Comparison of ENCODE assay signal across 14 cellular contexts in genomic region chr12:16037533-16037932, GRCh38.
DNase-seq lines count a peak whose midpoint lies in the region; ATAC-seq and TF ChIP-seq lines count a peak whose summit lies in the region.
"Had no signal": no experiment of that assay in that cellular context is flagged by ENCODE, and none has a peak within 500 bp of the region (broad histone marks: within the 10 kb centered on the region; RNA-seq: fewer than 3 reads in every experiment).

No MANE protein-coding gene starts in this region.

- H3K27ac Mint-ChIP-seq in activated naive CD4-positive, alpha-beta T cell treated with anti-CD3 and anti-CD28 coated beads, Interleukin-2, amount 50 U/mL, for 72 hours, result no peak overlapping the region
- H3K27ac Mint-ChIP-seq: CD14-positive monocyte had no signal

- H3K4me3 ChIP-seq in mucosa of descending colon (no peak overlapping the region), tibial nerve (no peak overlapping the region)
- H3K4me3 ChIP-seq: A549 had no signal

- H3K9me3 Mint-ChIP-seq in activated naive CD4-positive, alpha-beta T cell treated with anti-CD3 and anti-CD28 coated beads, Interleukin-2, amount 50 U/mL, for 72 hours, result no peaks in the 10 kb centered on the region

- H3K4me1 ChIP-seq in mucosa of descending colon (ENCODE audit: low read depth) (no peaks in the 10 kb centered on the region), tibial nerve (no peaks in the 10 kb centered on the region)
- H3K4me1 ChIP-seq: A549 had no signal

- DNase-seq in NCI-H2029 treated with DMSO at 0.1 percent for 48 hours (lab: John Stamatoyannopoulos, UW) (peak; percentile 17), NCI-H2029 (lab: John Stamatoyannopoulos, UW) (no peak), DMS53 (lab: John Stamatoyannopoulos, UW) (peak; percentile 70), NCI-H748 treated with DMSO at 0.1 percent for 48 hours (lab: John Stamatoyannopoulos, UW) (peak; percentile 74), mucosa of descending colon (no peak), tibial nerve (ENCODE audit: low spot score in 2 of 2) (no peak)
- DNase-seq in activated naive CD4-positive, alpha-beta T cell treated with anti-CD3 and anti-CD28 coated beads, Interleukin-2, amount 50 U/mL, for 72 hours (ENCODE audit: low spot score in 2 of 2), result no peak
- DNase-seq: Calu3, KG1, NCI-H1092 treated with DMSO at 0.1 percent for 48 hours, T-helper 1 cell had no signal

- WGBS in tibial nerve, 2 donors, result 87 to 88% methylated on average over 6 of the region's 6 CpGs

- ATAC-seq in mucosa of descending colon, result peak; percentile 25
- no peak for ATAC-seq in activated naive CD4-positive, alpha-beta T cell treated with anti-CD3 and anti-CD28 coated beads, Interleukin-2, amount 50 U/mL, for 72 hours
- no peak for ATAC-seq in HG03280 (IDR thresholded peaks at IDR 0.05; ENCODE audit: unreplicated experiment)
- ATAC-seq: A549 had no signal

- no peak for TF ChIP-seq CTCF in mucosa of descending colon (IDR thresholded peaks at IDR 0.05)
- TF ChIP-seq CTCF in tibial nerve (IDR thresholded peaks at IDR 0.05), result no peak

- no peak overlapping the region for H3K27ac ChIP-seq in tibial nerve
- H3K27ac ChIP-seq: A549 had no signal

- TF ChIP-seq EP300 in tibial nerve (IDR thresholded peaks at IDR 0.05), result no peak

- peaks cover 5 to 6% of the 10 kb centered on the region in 2 donors for H3K36me3 Mint-ChIP-seq in activated naive CD4-positive, alpha-beta T cell treated with anti-CD3 and anti-CD28 coated beads, Interleukin-2, amount 50 U/mL, for 72 hours

- H3K36me3 ChIP-seq in mucosa of descending colon (ENCODE audit: low read depth) (no peaks in the 10 kb centered on the region), tibial nerve (peaks cover 0 to 45% (median 0%) of the 10 kb centered on the region in 3 donors)

- intact Hi-C loops in mucosa of descending colon (cut with DNase I, micrococcal nuclease), result no loop called here

- H3K9me3 ChIP-seq in mucosa of descending colon (no peaks in the 10 kb centered on the region), tibial nerve (peaks cover 0 to 8% (median 0%) of the 10 kb centered on the region in 4 donors)

- no peaks in the 10 kb centered on the region for H3K27me3 ChIP-seq in tibial nerve

- TF ChIP-seq POLR2A in tibial nerve (IDR thresholded peaks at IDR 0.05), result no peak

Comparison
In these comparisons a context has a peak if more than half of its experiments do, and no peak if none do; other contexts are left out.
1. DNase-seq: peak in NCI-H2029 treated with DMSO at 0.1 percent for 48 hours (single experiment), DMS53 (single experiment) and NCI-H748 treated with DMSO at 0.1 percent for 48 hours (single experiment); none in NCI-H2029 (single experiment), mucosa of descending colon (0 of 3), tibial nerve (0 of 2) and activated naive CD4-positive, alpha-beta T cell treated with anti-CD3 and anti-CD28 coated beads, Interleukin-2, amount 50 U/mL, for 72 hours (0 of 2).